Comparison of ENCODE assay signal across 13 cellular contexts in genomic region chr10:11595395-11595692, GRCh38. TPM values are rescaled to one million over a fixed set of nuclear protein-coding genes. Genes with fewer than 3 reads are reported as not detected.
DNase-seq lines count a peak whose midpoint lies in the region; ATAC-seq and TF ChIP-seq lines count a peak whose summit lies in the region.
"Had no signal": no experiment of that assay in that cellular context is flagged by ENCODE, and none has a peak within 500 bp of the region (broad histone marks: within the 10 kb centered on the region; RNA-seq: fewer than 3 reads in every experiment).

No MANE protein-coding gene starts in this region.

- H3K9me3 Mint-ChIP-seq in activated CD4-positive, alpha-beta T cell treated with anti-CD3 and anti-CD28 coated beads for 36 hours (ENCODE audit: low read depth), result no peaks in the 10 kb centered on the region
- H3K9me3 Mint-ChIP-seq in WTC11, result no peaks in the 10 kb centered on the region
- H3K9me3 Mint-ChIP-seq in stimulated activated naive B cell treated with anti-CD40 and anti-IgM and Interleukin-4, amounts not matched to agents 10 μg/mL and 1 μg/mL and 100 μg/mL, for 72 hours, result no peaks in the 10 kb centered on the region

- no peaks in the 10 kb centered on the region for H3K36me3 ChIP-seq in prostate gland
- H3K36me3 ChIP-seq: heart right ventricle had no signal

- peaks cover 15% of the 10 kb centered on the region for H3K4me1 Mint-ChIP-seq in activated CD4-positive, alpha-beta T cell treated with anti-CD3 and anti-CD28 coated beads for 36 hours
- H3K4me1 Mint-ChIP-seq in WTC11, result peaks cover 31% of the 10 kb centered on the region
- H3K4me1 Mint-ChIP-seq in stimulated activated naive B cell treated with anti-CD40 and anti-IgM and Interleukin-4, amounts not matched to agents 10 μg/mL and 1 μg/mL and 100 μg/mL, for 72 hours, result peaks cover 32 to 58% of the 10 kb centered on the region in 2 donors

- H3K4me3 Mint-ChIP-seq in activated CD4-positive, alpha-beta T cell treated with anti-CD3 and anti-CD28 coated beads for 36 hours, result no peak overlapping the region
- H3K4me3 Mint-ChIP-seq in WTC11, result no peak overlapping the region
- peak overlapping the region; percentile 35 to 62 for H3K4me3 Mint-ChIP-seq in stimulated activated naive B cell treated with anti-CD40 and anti-IgM and Interleukin-4, amounts not matched to agents 10 μg/mL and 1 μg/mL and 100 μg/mL, for 72 hours

- peak; percentile 26 for ATAC-seq in activated CD4-positive, alpha-beta T cell treated with anti-CD3 and anti-CD28 coated beads for 36 hours
- ATAC-seq in WTC11 (no peak), GM19035 (IDR thresholded peaks at IDR 0.05; ENCODE audit: unreplicated experiment) (no peak)
- ATAC-seq in stimulated activated naive B cell treated with anti-CD40 and anti-IgM and Interleukin-4, amounts not matched to agents 10 μg/mL and 1 μg/mL and 100 μg/mL, for 72 hours (replicated peaks), result peak; percentile 81 to 88

- intact Hi-C loops in activated CD4-positive, alpha-beta T cell treated with anti-CD3 and anti-CD28 coated beads for 36 hours (cut with DNase I, micrococcal nuclease), result no loop called here
- intact Hi-C loops in prostate gland (cut with DNase I), result no loop called here

- no peaks in the 10 kb centered on the region for H3K27me3 Mint-ChIP-seq in activated CD4-positive, alpha-beta T cell treated with anti-CD3 and anti-CD28 coated beads for 36 hours
- H3K27me3 Mint-ChIP-seq in WTC11 (ENCODE audit: low read depth), result no peaks in the 10 kb centered on the region
- no peaks in the 10 kb centered on the region for H3K27me3 Mint-ChIP-seq in stimulated activated naive B cell treated with anti-CD40 and anti-IgM and Interleukin-4, amounts not matched to agents 10 μg/mL and 1 μg/mL and 100 μg/mL, for 72 hours

- H3K9me3 ChIP-seq in prostate gland, result no peaks in the 10 kb centered on the region
- H3K9me3 ChIP-seq: heart right ventricle, mucosa of descending colon had no signal

- no peaks in the 10 kb centered on the region for H3K36me3 Mint-ChIP-seq in activated CD4-positive, alpha-beta T cell treated with anti-CD3 and anti-CD28 coated beads for 36 hours (ENCODE audit: low read depth)
- H3K36me3 Mint-ChIP-seq in WTC11, result peaks cover 3% of the 10 kb centered on the region; the same call in 1 of the 2 replicates
- peaks cover 10 to 31% of the 10 kb centered on the region in 2 donors for H3K36me3 Mint-ChIP-seq in stimulated activated naive B cell treated with anti-CD40 and anti-IgM and Interleukin-4, amounts not matched to agents 10 μg/mL and 1 μg/mL and 100 μg/mL, for 72 hours

- H3K4me3 ChIP-seq in fibroblast of the aortic adventitia (ENCODE audit: low read depth, low read length) (no peak overlapping the region), prostate gland (no peak overlapping the region)
- H3K4me3 ChIP-seq: heart right ventricle, mucosa of descending colon had no signal

- no peaks in the 10 kb centered on the region for H3K4me1 ChIP-seq in prostate gland (replicated peaks)

- no peaks in the 10 kb centered on the region for H3K27me3 ChIP-seq in prostate gland (replicated peaks; ENCODE audit: insufficient read depth)
- H3K27me3 ChIP-seq: heart right ventricle had no signal

- no peak for DNase-seq in activated CD4-positive, alpha-beta T cell treated with anti-CD3 and anti-CD28 coated beads for 36 hours
- DNase-seq in activated CD4-positive, alpha-beta T cell treated with anti-CD3 and anti-CD28 coated beads, Interleukin-2, amount 50 U/mL, for 1 hour, result no peak
- DNase-seq in WTC11 (ENCODE audit: low spot score) (no peak), fibroblast of the aortic adventitia (ENCODE audit: low read depth) (peak; percentile 57), NCI-H524 (lab: John Stamatoyannopoulos, UW) (no peak), prostate gland (ENCODE audit: low spot score) (no peak)
- DNase-seq in stimulated activated naive B cell treated with anti-CD40 and anti-IgM and Interleukin-4, amounts not matched to agents 10 μg/mL and 1 μg/mL and 100 μg/mL, for 72 hours, result no peak
- DNase-seq: DMS153, heart right ventricle, mucosa of descending colon, RPMI8226 had no signal

- no peak overlapping the region for H3K27ac ChIP-seq in prostate gland
- H3K27ac ChIP-seq: 22Rv1 had no signal

- no peak for TF ChIP-seq POLR2A in prostate gland (IDR thresholded peaks at IDR 0.05)

- 64% methylated on average over 1 of the region's 1 CpG for WGBS in prostate gland

- CTCF ChIA-PET in activated CD4-positive, alpha-beta T cell treated with anti-CD3 and anti-CD28 coated beads for 36 hours (lab: Charles Lee), result interaction anchor here (0.7 kb wide), 1 partner anchor 28 kb away, joined by 3 read pairs; no protein-coding TSS in a partner anchor
- CTCF ChIA-PET in WTC11 (lab: Charles Lee), result interaction anchor here (0.9 kb wide), 1 partner anchor 13 kb away, joined by 3 read pairs; no protein-coding TSS in a partner anchor

- TF ChIP-seq CTCF in WTC11 (IDR thresholded peaks at IDR 0.05) (no peak), fibroblast of the aortic adventitia (IDR thresholded peaks at IDR 0.05; ENCODE audit: insufficient read depth, low read length) (no peak), prostate gland (IDR thresholded peaks at IDR 0.05) (no peak)

- POLR2A ChIA-PET in activated CD4-positive, alpha-beta T cell treated with anti-CD3 and anti-CD28 coated beads for 36 hours (lab: Charles Lee), result no interaction called here
- POLR2A ChIA-PET in WTC11 (lab: Charles Lee), result no interaction called here

- no peak overlapping the region for H3K27ac Mint-ChIP-seq in activated CD4-positive, alpha-beta T cell treated with anti-CD3 and anti-CD28 coated beads for 36 hours
- peak overlapping the region; percentile 75 for H3K27ac Mint-ChIP-seq in WTC11
- peak overlapping the region; percentile 66 for H3K27ac Mint-ChIP-seq in stimulated activated naive B cell treated with anti-CD40 and anti-IgM and Interleukin-4, amounts not matched to agents 10 μg/mL and 1 μg/mL and 100 μg/mL, for 72 hours

TF ChIP-seq in WTC11, 78 proteins besides CTCF, POLR2A, EP300 and RAD21 (continues in another document):
- TF ChIP-seq RELA (CRISPR knock-in tag; IDR thresholded peaks at IDR 0.05; ENCODE audit: borderline replicate concordance) (no peak), TEAD4 (CRISPR knock-in tag; IDR thresholded peaks at IDR 0.05) (no peak), ZNF532 (CRISPR knock-in tag; IDR thresholded peaks at IDR 0.05; ENCODE audit: borderline replicate concordance) (no peak), E2F5 (CRISPR knock-in tag; IDR thresholded peaks at IDR 0.05) (no peak), ZNF425 (CRISPR knock-in tag; conservative IDR thresholded peaks at IDR 0.05) (no peak), ZBTB21 (CRISPR knock-in tag; IDR thresholded peaks at IDR 0.05; ENCODE audit: borderline replicate concordance) (no peak)

RNA-seq across cellular contexts. Expression of gene USP6NL, which starts 16.1 kb away (rescaled TPM):
- total RNA-seq in activated CD4-positive, alpha-beta T cell treated with anti-CD3 and anti-CD28 coated beads for 36 hours, result 1 to 10 TPM; 4.4 to 5.4 TPM
- 19.5 to 21.4 TPM (median 20.1 TPM) in 3 replicates for total RNA-seq in WTC11 (2021)
- total RNA-seq in fibroblast of the aortic adventitia (ENCODE audit: low replicate concordance), result 8.3 and 15.2 TPM in 2 replicates
- total RNA-seq in prostate gland, result 10 to 100 TPM; 13.9 to 28.4 TPM

Comparison
In these comparisons a context has a peak if more than half of its experiments do, and no peak if none do; other contexts are left out.
1. ATAC-seq: peak in activated CD4-positive, alpha-beta T cell treated with anti-CD3 and anti-CD28 coated beads for 36 hours (single experiment) and stimulated activated naive B cell treated with anti-CD40 and anti-IgM and Interleukin-4, amounts not matched to agents 10 μg/mL and 1 μg/mL and 100 μg/mL, for 72 hours (2 of 2); none in WTC11 (single experiment) and GM19035 (single experiment).
2. H3K4me3 Mint-ChIP-seq: peak in stimulated activated naive B cell treated with anti-CD40 and anti-IgM and Interleukin-4, amounts not matched to agents 10 μg/mL and 1 μg/mL and 100 μg/mL, for 72 hours (2 of 2); none in activated CD4-positive, alpha-beta T cell treated with anti-CD3 and anti-CD28 coated beads for 36 hours (single experiment) and WTC11 (single experiment).